In the genomic region with DNA sequence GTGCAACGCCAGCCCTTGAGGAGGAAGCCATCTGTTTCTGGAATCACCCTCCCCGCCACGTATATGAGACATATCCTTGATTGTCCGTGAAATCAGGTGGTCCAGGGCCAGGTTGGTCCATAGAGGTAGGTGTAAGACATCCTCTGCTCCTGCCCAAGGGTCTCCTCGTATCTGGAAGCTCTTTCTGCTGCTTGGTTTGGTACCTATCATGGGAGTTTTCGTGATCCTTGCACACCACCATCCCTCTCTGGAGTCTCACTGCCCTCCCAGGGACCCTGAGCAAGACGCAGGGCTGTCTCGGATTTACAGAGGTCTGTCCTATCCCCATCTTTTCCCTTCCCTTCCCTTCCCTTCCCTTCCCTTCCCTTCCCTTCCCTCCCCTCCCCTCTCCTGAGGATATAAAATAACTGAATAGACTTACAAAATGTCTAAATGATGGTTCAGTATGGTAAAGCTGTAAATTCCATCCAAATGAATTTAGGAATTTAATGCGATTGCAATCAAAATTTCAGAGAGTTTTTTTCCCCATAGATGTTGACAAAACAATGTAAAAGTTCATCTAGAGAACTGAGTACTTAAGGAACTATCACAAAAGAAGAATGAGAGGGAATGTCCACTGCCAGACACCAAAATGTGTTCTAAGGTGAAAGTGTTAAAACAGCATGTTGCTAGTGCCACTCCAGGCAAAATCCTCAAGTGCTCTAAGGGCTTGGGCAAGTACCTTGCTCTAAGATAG, we compare ENCODE assay signal across 8 cellular contexts. TPM values are rescaled to one million over a fixed set of nuclear protein-coding genes. Genes with fewer than 3 reads are reported as not detected.
A peak's percentile ranks its signal among the peaks of the same experiment; 100 is the strongest.
DNase-seq lines count a peak whose midpoint lies in the region; ATAC-seq, FAIRE-seq and TF ChIP-seq lines count a peak whose summit lies in the region.

No MANE protein-coding gene starts in this region.

- intact Hi-C loops in K562 (cut with micrococcal nuclease) = loop anchor here (2.0 to 10.0 kb wide), 4 partner anchors 148 to 332 kb away; no protein-coding TSS in a partner anchor

- ATAC-seq in K562 = peak; percentile 18
- ATAC-seq in GM18868 (IDR thresholded peaks at IDR 0.05; ENCODE audit: unreplicated experiment) = no peak

- no peaks in the 10 kb centered on the region for H3K4me1 ChIP-seq in ACC112 (ENCODE audit: control insufficient read depth, insufficient read depth, low read length, unreplicated experiment)
- H3K4me1 ChIP-seq in HEK293 (ENCODE audit: control insufficient read depth, insufficient read depth, low read length) = no peaks in the 10 kb centered on the region
- peaks cover 0 to 4% of the 10 kb centered on the region in 2 experiments; a peak in 3 of 5 replicates for H3K4me1 ChIP-seq in K562 (replicated peaks in 1 of 2; ENCODE audit: control insufficient read depth in 2 of 2, insufficient read depth in 2 of 2, low read length in 2 of 2)
- peaks cover 6% of the 10 kb centered on the region for H3K4me1 ChIP-seq in mononuclear cell (ENCODE audit: insufficient read depth, low read length)

- CTCF ChIA-PET in HEK293 (lab: Yijun Ruan, JAX) = interaction anchor here (0.5 to 2.2 kb wide), 47 partner anchors 8 to 1142 kb away, joined by 3 to 21 read pairs (median 4); partner anchors contain the start of genes KRABD2 and RNF222
- CTCF ChIA-PET in K562 (lab: Yijun Ruan, JAX; ENCODE audit: low intra/inter-chr PET ratio) = interaction anchor here (0.7 to 1.2 kb wide), 3 partner anchors 173 to 364 kb away, joined by 3 to 6 read pairs (median 4); partner anchors contain the start of gene RPL26

- peak overlapping the region in 1 of 2 experiments; percentile 72; a peak in 1 of 4 replicates for H3K9ac ChIP-seq in K562 (ENCODE audit: insufficient read depth in 1 of 2, low read depth in 2 of 2, low read length in 2 of 2)

- H3K4me3 ChIP-seq in ACC112 (ENCODE audit: low read depth, low read length) (peak overlapping the region; percentile 92), HEK293 (ENCODE audit: low read depth, low read length) (peak overlapping the region; percentile 60), K562 (peak overlapping the region; percentile 50), mononuclear cell (ENCODE audit: low read length) (peak overlapping the region; percentile 47)

- no peaks in the 10 kb centered on the region for H3K9me3 ChIP-seq in HEK293 (ENCODE audit: control insufficient read depth, insufficient read depth, low read depth, low read length)
- 0 out of 2 replicates have a peak, but pooled peaks cover 1% of the 10 kb centered on the region for H3K9me3 ChIP-seq in K562 (replicated peaks; ENCODE audit: control insufficient read depth, insufficient read depth, low read depth, low read length)
- no peaks in the 10 kb centered on the region for H3K9me3 ChIP-seq in mononuclear cell (ENCODE audit: low read depth, low read length)

- POLR2A ChIA-PET in HEK293 (lab: Yijun Ruan, JAX) = interaction anchor here (0.7 to 1.2 kb wide), 3 partner anchors 11 to 363 kb away, joined by 3 to 11 read pairs (median 5); partner anchors contain the start of gene MYH10
- POLR2A ChIA-PET in K562 (lab: Yijun Ruan, JAX) = interaction anchor here (1.0 kb wide), 1 partner anchor 326 kb away, joined by 3 read pairs; no protein-coding TSS in a partner anchor

- no peak for DNase-seq in K562 (ENCODE audit: extremely low read depth in 1 of 4, low spot score in 3 of 4)
- no peak for DNase-seq in SKM-1 (lab: John Stamatoyannopoulos, UW; ENCODE audit: unreplicated experiment)
- no peak for DNase-seq in NCI-H748 (lab: John Stamatoyannopoulos, UW; ENCODE audit: unreplicated experiment)
- no peak for DNase-seq in NCI-H1417 treated with DMSO at 0.1 percent for 48 hours (lab: John Stamatoyannopoulos, UW)

- H3K27ac ChIP-seq in ACC112 (ENCODE audit: low read depth, low read length) (no peak overlapping the region), HEK293 (ENCODE audit: extremely low read depth, low read depth, low read length) (no peak overlapping the region), K562 (ENCODE audit: extremely low read depth, low read depth, low read length) (no peak overlapping the region)

- TF ChIP-seq CTCF in HEK293 (tag by site-specific recombination; IDR thresholded peaks at IDR 0.05) (no peak), K562 (IDR thresholded peaks at IDR 0.05 in 2 of 3, conservative IDR thresholded peaks at IDR 0.05 in 1 of 3; ENCODE audit: insufficient read depth in 2 of 3, low read depth in 1 of 3, low read length in 3 of 3) (no peak)

- H3K79me2 ChIP-seq in ACC112 (ENCODE audit: control insufficient read depth, insufficient read depth, low read length, unreplicated experiment) (no peaks in the 10 kb centered on the region), K562 (ENCODE audit: control insufficient read depth, insufficient read depth, low read length) (no peaks in the 10 kb centered on the region)

- H3K9me1 ChIP-seq in K562 (ENCODE audit: control insufficient read depth, insufficient read depth, low read length) = no peaks in the 10 kb centered on the region

- peak overlapping the region; percentile 98 for H2AFZ ChIP-seq in ACC112 (ENCODE audit: low read length, unreplicated experiment)
- H2AFZ ChIP-seq in K562 (ENCODE audit: low read depth, low read length) = peak overlapping the region; percentile 80

- H3K4me2 ChIP-seq in K562 (ENCODE audit: insufficient read depth, low read length) = peak overlapping the region; percentile 86

- H4K20me1 ChIP-seq in K562 (replicated peaks; ENCODE audit: control insufficient read depth, insufficient read depth, low read length) = no peaks in the 10 kb centered on the region

- no peaks in the 10 kb centered on the region for H3K36me3 ChIP-seq in ACC112 (ENCODE audit: insufficient read depth, low read length)
- no peaks in the 10 kb centered on the region for H3K36me3 ChIP-seq in HEK293 (ENCODE audit: control insufficient read depth in 2 of 2, insufficient read depth in 1 of 2, low read length in 2 of 2)
- H3K36me3 ChIP-seq in K562 (ENCODE audit: control insufficient read depth, insufficient read depth, low read length) = no peaks in the 10 kb centered on the region

- TF ChIP-seq RAD21 in K562 (CRISPR knock-in tag; conservative IDR thresholded peaks at IDR 0.05 in 1 of 2, IDR thresholded peaks at IDR 0.05 in 1 of 2) = no peak

- in situ Hi-C loops in K562 (cut with MboI) = no loop called here

- FAIRE-seq in K562 (lab: Jason Lieb, UNC) = no peak

- WGBS in K562 (ENCODE audit: insufficient coverage, low coverage, missing lambda C conversion rate) = 4% methylated on average over 4 of the region's 9 CpGs

- no TSS peak for BruUV-seq in K562 (replicated peaks; lab: Mats Ljungman, UMichigan)

- no peak; the same call in 1 of the 2 replicates for TF ChIP-seq POLR2A in K562 (conservative IDR thresholded peaks at IDR 0.05)

- TF ChIP-seq EP300 in K562 (IDR thresholded peaks at IDR 0.05; ENCODE audit: low read length) = no peak

- H3K27me3 ChIP-seq in ACC112 (ENCODE audit: insufficient read depth, low read length) = peaks cover 16% of the 10 kb centered on the region
- peaks cover 2 to 4% of the 10 kb centered on the region in 2 experiments; a peak in 1 of 5 replicates for H3K27me3 ChIP-seq in K562 (ENCODE audit: control insufficient read depth in 2 of 2, insufficient read depth in 2 of 2, low read length in 2 of 2)
- H3K27me3 ChIP-seq in mononuclear cell (ENCODE audit: insufficient read depth, low read length) = no peaks in the 10 kb centered on the region

RNA-seq across cellular contexts. Expression of gene CCDC42, which starts 2.0 kb away (rescaled TPM):
- not detected in 2 replicates for total RNA-seq in K562 (2011; cell fraction: chromatin; rRNA removed; ENCODE audit: low replicate concordance)
- total RNA-seq in K562 (2011; cell fraction: nucleolus; rRNA removed) = not detected in 2 replicates
- total RNA-seq in K562 (2011; cell fraction: nucleoplasm; rRNA removed) = not detected in 2 replicates
- total RNA-seq in K562 (2014; rRNA removed) (not detected in 2 replicates), K562 (2014; rRNA removed; fragmentation: Illumina TruSeq; extraction: Trizol) (not detected in 2 replicates), K562 (2015; rRNA removed; fragmentation: Illumina TruSeq; extraction: Trizol) (not detected in 2 replicates), K562 (2021) (not detected in 2 replicates), mononuclear cell (not detected)
- polyA plus RNA-seq in K562 (2011; rRNA removed) (not detected in 2 replicates), K562 (2014; fragmentation: Illumina TruSeq; extraction: Trizol) (not detected in 2 replicates), K562 (2014; fragmentation: Nextera tagmentation; extraction: Ambion mirVana) (not detected), K562 (2014; rRNA removed) (not detected in 2 replicates)
- polyA plus RNA-seq in K562 (2011; cell fraction: cytosol; rRNA removed) = 0.04 TPM in 1 of 2 replicates, not detected in the other
- not detected in 2 replicates for polyA plus RNA-seq in K562 (2011; cell fraction: nucleus; rRNA removed)
- polyA plus RNA-seq in K562 (2012) = not detected in 2 replicates
- polyA minus RNA-seq in K562 (2011; rRNA and poly(A)+ RNA removed) = not detected in 2 replicates
- not detected in 2 replicates for polyA minus RNA-seq in K562 (2011; cell fraction: cytosol; rRNA and poly(A)+ RNA removed)
- not detected in 2 replicates for polyA minus RNA-seq in K562 (2011; cell fraction: nucleus; rRNA and poly(A)+ RNA removed)

RNA-seq across cellular contexts. Expression of gene SPDYE4, which starts 11.7 kb away (rescaled TPM):
- total RNA-seq in K562 (2011; cell fraction: chromatin; rRNA removed; ENCODE audit: low replicate concordance) = not detected in 2 replicates
- total RNA-seq in K562 (2011; cell fraction: nucleolus; rRNA removed) = not detected in 2 replicates
- total RNA-seq in K562 (2011; cell fraction: nucleoplasm; rRNA removed) = not detected in 2 replicates
- total RNA-seq in K562 (2014; rRNA removed) = not detected in 2 replicates
- not detected in 2 replicates for total RNA-seq in K562 (2014; rRNA removed; fragmentation: Illumina TruSeq; extraction: Trizol)
- not detected in 2 replicates for total RNA-seq in K562 (2015; rRNA removed; fragmentation: Illumina TruSeq; extraction: Trizol)
- total RNA-seq in K562 (2021) = not detected in 2 replicates
- not detected in 2 replicates for polyA plus RNA-seq in K562 (2011; rRNA removed)
- not detected in 2 replicates for polyA plus RNA-seq in K562 (2011; cell fraction: cytosol; rRNA removed)
- polyA plus RNA-seq in K562 (2011; cell fraction: nucleus; rRNA removed) = not detected in 2 replicates
- not detected in 2 replicates for polyA plus RNA-seq in K562 (2012)
- not detected in 2 replicates for polyA plus RNA-seq in K562 (2014; fragmentation: Illumina TruSeq; extraction: Trizol)
- not detected for polyA plus RNA-seq in K562 (2014; fragmentation: Nextera tagmentation; extraction: Ambion mirVana)
- not detected in 2 replicates for polyA plus RNA-seq in K562 (2014; rRNA removed)
- polyA minus RNA-seq in K562 (2011; rRNA and poly(A)+ RNA removed) = not detected in 2 replicates
- not detected in 2 replicates for polyA minus RNA-seq in K562 (2011; cell fraction: cytosol; rRNA and poly(A)+ RNA removed)
- polyA minus RNA-seq in K562 (2011; cell fraction: nucleus; rRNA and poly(A)+ RNA removed) = not detected in 2 replicates
- total RNA-seq in mononuclear cell = not detected

RNA-seq across cellular contexts. Expression of gene MFSD6L, which starts 52.5 kb away (rescaled TPM):
- not detected in 2 replicates for total RNA-seq in K562 (2011; cell fraction: chromatin; rRNA removed; ENCODE audit: low replicate concordance)
- not detected in 2 replicates for total RNA-seq in K562 (2011; cell fraction: nucleolus; rRNA removed)
- not detected in 2 replicates for total RNA-seq in K562 (2011; cell fraction: nucleoplasm; rRNA removed)
- total RNA-seq in K562 (2014; rRNA removed) (not detected in 2 replicates), K562 (2014; rRNA removed; fragmentation: Illumina TruSeq; extraction: Trizol) (not detected in 2 replicates), K562 (2015; rRNA removed; fragmentation: Illumina TruSeq; extraction: Trizol) (not detected in 2 replicates), K562 (2021) (not detected in 2 replicates), mononuclear cell (0.10 TPM)
- polyA plus RNA-seq in K562 (2011; rRNA removed) (not detected in 2 replicates), K562 (2014; fragmentation: Illumina TruSeq; extraction: Trizol) (not detected in 2 replicates), K562 (2014; fragmentation: Nextera tagmentation; extraction: Ambion mirVana) (not detected), K562 (2014; rRNA removed) (not detected in 2 replicates)
- polyA plus RNA-seq in K562 (2011; cell fraction: cytosol; rRNA removed) = not detected in 2 replicates
- not detected in 2 replicates for polyA plus RNA-seq in K562 (2011; cell fraction: nucleus; rRNA removed)
- polyA plus RNA-seq in K562 (2012) = not detected in 2 replicates
- not detected in 2 replicates for polyA minus RNA-seq in K562 (2011; rRNA and poly(A)+ RNA removed)
- not detected in 2 replicates for polyA minus RNA-seq in K562 (2011; cell fraction: cytosol; rRNA and poly(A)+ RNA removed)
- polyA minus RNA-seq in K562 (2011; cell fraction: nucleus; rRNA and poly(A)+ RNA removed) = not detected in 2 replicates
